In the genomic region with DNA sequence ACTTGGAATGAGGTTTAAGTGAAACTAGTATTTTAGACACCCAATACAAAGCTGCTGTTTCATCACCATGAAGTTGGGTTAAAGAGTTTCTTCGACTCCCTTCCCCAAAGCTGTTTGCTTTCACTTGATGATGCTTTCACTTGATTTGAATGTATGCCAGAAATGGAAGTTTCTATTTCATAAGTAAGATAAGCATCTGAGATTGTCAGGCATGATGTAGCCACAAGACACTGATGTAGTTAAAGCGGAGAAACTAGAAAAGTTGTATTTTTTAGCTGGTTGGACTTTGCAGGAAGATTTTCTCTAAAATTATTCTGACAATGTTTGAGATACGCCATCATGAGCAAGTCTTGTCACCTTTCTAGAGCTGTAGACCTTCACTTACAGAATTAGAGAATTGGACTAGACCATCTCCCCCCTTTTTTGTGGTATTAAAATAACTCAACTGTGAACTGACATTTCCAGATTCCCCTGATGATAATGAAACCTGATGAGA, we compare ENCODE assay signal across 10 cellular contexts. TPM values are rescaled to one million over a fixed set of nuclear protein-coding genes. Genes with fewer than 3 reads are reported as not detected.
A peak's percentile ranks its signal among the peaks of the same experiment; 100 is the strongest.
DNase-seq lines count a peak whose midpoint lies in the region; ATAC-seq and TF ChIP-seq lines count a peak whose summit lies in the region.
"Had no signal": no experiment of that assay in that cellular context is flagged by ENCODE, and none has a peak within 500 bp of the region (broad histone marks: within the 10 kb centered on the region; RNA-seq: fewer than 3 reads in every experiment).

No MANE protein-coding gene starts in this region.

- TF ChIP-seq POLR2A in esophagus muscularis mucosa (IDR thresholded peaks at IDR 0.05; ENCODE audit: low read depth) = no peak

- WGBS in GM23248 (ENCODE audit: low coverage in 1 of 2, low lambda C conversion rate in 2 of 2, missing lambda C conversion rate in 2 of 2), 2 experiments = 95 to 100% methylated on average over 3 of the region's 3 CpGs
- WGBS in esophagus muscularis mucosa = 79% methylated on average over 3 of the region's 3 CpGs

- peaks cover 7% of the 10 kb centered on the region for H3K4me1 ChIP-seq in GM23248 (ENCODE audit: insufficient read depth)
- peaks cover 9 to 37% (median 27%) of the 10 kb centered on the region in 4 donors for H3K4me1 ChIP-seq in esophagus muscularis mucosa

- H3K36me3 ChIP-seq in GM23248 (ENCODE audit: low read depth) = peaks cover 40% of the 10 kb centered on the region
- H3K36me3 ChIP-seq in esophagus muscularis mucosa = no peaks in the 10 kb centered on the region

- H3K9me2 ChIP-seq in GM23248 (ENCODE audit: insufficient read depth) = no peaks in the 10 kb centered on the region

- peak overlapping the region; percentile 53 for H3K4me3 Mint-ChIP-seq in activated naive CD8-positive, alpha-beta T cell treated with anti-CD3 and anti-CD28 coated beads, Interleukin-2, amount 50 U/mL, for 24 hours
- no peak overlapping the region for H3K4me3 Mint-ChIP-seq in stimulated activated memory B cell treated with anti-CD40 and anti-IgM and Interleukin-4, amounts not matched to agents 10 μg/mL and 1 μg/mL and 100 μg/mL, for 72 hours

- intact Hi-C loops in esophagus muscularis mucosa (cut with DNase I) = no loop called here

- peak overlapping the region; percentile 74 for H3K27ac Mint-ChIP-seq in activated naive CD8-positive, alpha-beta T cell treated with anti-CD3 and anti-CD28 coated beads, Interleukin-2, amount 50 U/mL, for 24 hours
- H3K27ac Mint-ChIP-seq in stimulated activated memory B cell treated with anti-CD40 and anti-IgM and Interleukin-4, amounts not matched to agents 10 μg/mL and 1 μg/mL and 100 μg/mL, for 72 hours = no peak overlapping the region

- ATAC-seq in GM19455 (IDR thresholded peaks at IDR 0.05; ENCODE audit: unreplicated experiment) (peak; percentile 89), HG03139 (IDR thresholded peaks at IDR 0.05; ENCODE audit: unreplicated experiment) (peak; percentile 57)
- peak; percentile 75 for ATAC-seq in activated naive CD8-positive, alpha-beta T cell treated with anti-CD3 and anti-CD28 coated beads, Interleukin-2, amount 50 U/mL, for 24 hours
- ATAC-seq in stimulated activated memory B cell treated with anti-CD40 and anti-IgM and Interleukin-4, amounts not matched to agents 10 μg/mL and 1 μg/mL and 100 μg/mL, for 72 hours = no peak
- ATAC-seq: left cardiac atrium had no signal

- no peaks in the 10 kb centered on the region for H3K27me3 Mint-ChIP-seq in activated naive CD8-positive, alpha-beta T cell treated with anti-CD3 and anti-CD28 coated beads, Interleukin-2, amount 50 U/mL, for 24 hours
- H3K27me3 Mint-ChIP-seq in stimulated activated memory B cell treated with anti-CD40 and anti-IgM and Interleukin-4, amounts not matched to agents 10 μg/mL and 1 μg/mL and 100 μg/mL, for 72 hours = peaks cover 6% of the 10 kb centered on the region

- in situ Hi-C loops in GM23248 (cut with MboI) = loop anchor here (25.0 kb wide), 1 partner anchor 377 kb away; no protein-coding TSS in a partner anchor

- H3K27me3 ChIP-seq in GM23248 (replicated peaks; ENCODE audit: insufficient read depth) (no peaks in the 10 kb centered on the region), esophagus muscularis mucosa (no peaks in the 10 kb centered on the region)

- H3K4me3 ChIP-seq in GM12865 (ENCODE audit: low read depth, low read length) (no peak overlapping the region), GM23248 (no peak overlapping the region), esophagus muscularis mucosa (no peak overlapping the region)

- peaks cover 30% of the 10 kb centered on the region for H3K4me1 Mint-ChIP-seq in activated naive CD8-positive, alpha-beta T cell treated with anti-CD3 and anti-CD28 coated beads, Interleukin-2, amount 50 U/mL, for 24 hours
- H3K4me1 Mint-ChIP-seq in stimulated activated memory B cell treated with anti-CD40 and anti-IgM and Interleukin-4, amounts not matched to agents 10 μg/mL and 1 μg/mL and 100 μg/mL, for 72 hours = peaks cover 6% of the 10 kb centered on the region

- peaks cover 46% of the 10 kb centered on the region for H3F3A ChIP-seq in GM23248 (ENCODE audit: insufficient read depth)

- H3K9me3 ChIP-seq in GM23248 (ENCODE audit: low read depth) = no peaks in the 10 kb centered on the region
- no peaks in the 10 kb centered on the region for H3K9me3 ChIP-seq in esophagus muscularis mucosa

- TF ChIP-seq CTCF in GM12865 (IDR thresholded peaks at IDR 0.05; ENCODE audit: insufficient read depth, low read depth, low read length, missing control alignments) = no peak
- TF ChIP-seq CTCF in esophagus muscularis mucosa (IDR thresholded peaks at IDR 0.05) = no peak

- H3K9me3 Mint-ChIP-seq in activated naive CD8-positive, alpha-beta T cell treated with anti-CD3 and anti-CD28 coated beads, Interleukin-2, amount 50 U/mL, for 24 hours = no peaks in the 10 kb centered on the region
- no peaks in the 10 kb centered on the region for H3K9me3 Mint-ChIP-seq in stimulated activated memory B cell treated with anti-CD40 and anti-IgM and Interleukin-4, amounts not matched to agents 10 μg/mL and 1 μg/mL and 100 μg/mL, for 72 hours

- H3K36me3 Mint-ChIP-seq in activated naive CD8-positive, alpha-beta T cell treated with anti-CD3 and anti-CD28 coated beads, Interleukin-2, amount 50 U/mL, for 24 hours (ENCODE audit: low read depth) = no peaks in the 10 kb centered on the region
- H3K36me3 Mint-ChIP-seq in stimulated activated memory B cell treated with anti-CD40 and anti-IgM and Interleukin-4, amounts not matched to agents 10 μg/mL and 1 μg/mL and 100 μg/mL, for 72 hours = no peaks in the 10 kb centered on the region

- H3K9ac ChIP-seq in GM23248 = no peak overlapping the region

- H3K79me2 ChIP-seq in GM23248 (ENCODE audit: insufficient read depth) = no peaks in the 10 kb centered on the region

- H3K4me2 ChIP-seq in GM23248 (ENCODE audit: unreplicated experiment) = no peak overlapping the region

- H3K27ac ChIP-seq in GM23248 (no peak overlapping the region), esophagus muscularis mucosa (replicated peaks in 1 of 4) (no peak overlapping the region)

- H4K20me1 ChIP-seq in GM23248 (ENCODE audit: insufficient read depth) = no peaks in the 10 kb centered on the region

- peak; percentile 15 for DNase-seq in GM12865 (ENCODE audit: low read depth)
- no peak for DNase-seq in activated naive CD8-positive, alpha-beta T cell treated with anti-CD3 and anti-CD28 coated beads, Interleukin-2, amount 50 U/mL, for 24 hours
- DNase-seq in GM23248 = no peak
- no peak for DNase-seq in NK-92 treated with Interleukin-12 subunit alpha and Interleukin-12 subunit beta, amount 100 ng/mL, for 24 hours (lab: John Stamatoyannopoulos, UW)
- no peak for DNase-seq in esophagus muscularis mucosa (ENCODE audit: extremely low spot score)
- DNase-seq: cerebellar nuclear complex, left cardiac atrium had no signal

- no peak overlapping the region; the same call in 1 of the 2 replicates for H2AFZ ChIP-seq in GM23248

- no peak for TF ChIP-seq EP300 in esophagus muscularis mucosa (IDR thresholded peaks at IDR 0.05)

RNA-seq across cellular contexts. Expression of gene MOCS2, which starts 20.0 kb away (rescaled TPM):
- total RNA-seq in GM23248 (2014; rRNA removed; shearing (Covaris generic)) = 48.1 and 55.9 TPM in 2 replicates
- polyA plus RNA-seq in GM23248 (2016; fragmentation: Nextera tagmentation; extraction: Ambion mirVana) = 80.5 and 83.7 TPM in 2 replicates
- 100 to 1,000 TPM in 1 of 4 donors, 10 to 100 TPM in 3; 68.1 to 122 (median 85.2) TPM for total RNA-seq in esophagus muscularis mucosa
